In the genomic region with DNA sequence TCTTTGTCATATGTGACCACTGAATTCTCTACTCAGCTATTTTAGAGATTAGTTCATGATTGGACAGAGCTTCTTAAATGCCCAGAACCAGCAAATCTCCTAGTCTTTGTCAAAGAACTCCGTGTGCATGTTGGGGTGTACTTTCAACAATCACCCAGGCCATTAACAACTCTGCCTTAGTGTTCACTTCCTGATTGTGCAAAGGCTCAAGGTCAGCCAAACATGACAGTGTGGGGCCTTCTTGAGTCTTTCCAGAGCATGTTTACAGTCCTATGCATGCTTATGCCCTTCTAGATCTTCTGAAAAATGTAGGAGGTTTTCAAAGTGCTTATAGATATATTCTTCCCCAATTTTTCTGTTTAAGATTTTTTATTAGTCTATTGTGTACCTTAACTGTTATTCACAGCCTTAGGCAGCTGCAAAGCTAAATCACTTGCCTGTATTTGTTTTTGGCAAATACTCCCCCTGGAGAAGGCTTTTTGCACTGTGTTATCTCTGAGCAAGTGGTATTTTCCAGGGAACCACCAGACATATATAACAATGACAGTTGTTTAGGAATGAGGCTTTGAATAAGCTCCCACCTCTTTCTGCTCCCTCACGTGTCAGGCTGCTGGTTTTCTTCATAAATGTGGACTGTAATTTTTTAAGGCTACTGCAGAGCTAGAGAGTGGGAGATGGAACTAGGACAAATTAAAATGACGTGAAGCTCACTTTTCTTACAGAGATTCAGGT, we compare ENCODE assay signal across 20 cellular contexts. TPM values are rescaled to one million over a fixed set of nuclear protein-coding genes. Genes with fewer than 3 reads are reported as not detected.
"Had no signal": no experiment of that assay in that cellular context is flagged by ENCODE, and none has a peak within 500 bp of the region (broad histone marks: within the 10 kb centered on the region; RNA-seq: fewer than 3 reads in every experiment).

No MANE protein-coding gene starts in this region.

- H3K9me3 ChIP-seq: esophagus muscularis mucosa, lower lobe of right lung, neutrophil, thyroid gland had no signal

- ATAC-seq: lower lobe of right lung; natural killer cell treated with Interleukin-12 subunit alpha and Interleukin-12 subunit beta and Interleukin-15 and Interleukin-18, amount 100 ng/mL, for 72 hours had no signal

- DNase-seq: activated CD4-positive, alpha-beta T cell treated with anti-CD3 and anti-CD28 coated beads for 1 hour; amniotic stem cell; dermis blood vessel endothelial cell; effector memory CD4-positive, alpha-beta T cell; foreskin fibroblast; glutamatergic neuron; hypothalamus; islet precursor cell; lower lobe of right lung; retina; stimulated activated CD4-positive, alpha-beta T cell treated with anti-CD3 and anti-CD28 coated beads, Interleukin-2, amount 100 ng/mL, for 24 hours; stimulated activated naive CD4-positive, alpha-beta T cell treated with Interleukin-2 at 50 U/mL for 16 hours; T-helper 2 cell; thyroid gland; WERI-Rb-1 had no signal

- H3K4me1 ChIP-seq: lower lobe of right lung, thyroid gland had no signal

- H3K4me3 ChIP-seq: cardiac muscle cell, esophagus muscularis mucosa, lower lobe of right lung, thyroid gland had no signal

- H3K27ac ChIP-seq: cardiac muscle cell, esophagus muscularis mucosa, lower lobe of right lung, neutrophil, thyroid gland, WERI-Rb-1 had no signal

- H3K36me3 ChIP-seq: cardiac muscle cell, esophagus muscularis mucosa, lower lobe of right lung, neutrophil, thyroid gland, WERI-Rb-1 had no signal

- H3K27me3 ChIP-seq: cardiac muscle cell, esophagus muscularis mucosa, thyroid gland had no signal

- FAIRE-seq: endothelial cell of umbilical vein had no signal

RNA-seq across cellular contexts. Expression of gene DRP2, which starts 24.0 kb away (rescaled TPM):
- total RNA-seq: dermis blood vessel endothelial cell, lower lobe of right lung, thyroid gland had no signal
